ENCODE assay signal across 2 cellular contexts in the genomic region with DNA sequence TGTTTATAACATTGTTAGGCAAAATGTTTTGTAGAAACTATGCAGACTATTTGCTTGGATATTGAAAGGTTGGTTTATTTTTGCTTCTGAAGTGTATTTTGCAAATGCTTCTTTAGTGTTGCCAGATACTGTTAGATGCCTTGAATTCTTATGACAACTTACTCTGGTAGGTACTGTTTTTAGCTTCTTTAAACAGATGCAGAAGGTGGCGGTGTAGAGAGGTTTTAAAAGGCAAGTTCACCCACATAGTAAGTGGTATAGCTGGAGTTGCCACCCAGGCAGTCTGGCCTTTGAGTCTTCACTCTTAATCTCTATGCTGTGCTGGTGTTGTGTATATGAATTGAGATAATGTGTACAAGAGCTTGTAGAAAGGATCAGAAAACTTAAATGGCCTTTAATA.
TF ChIP-seq lines count a peak whose summit lies in the region.

No MANE protein-coding gene starts in this region.

TF ChIP-seq in SK-N-SH, 30 proteins besides CTCF, POLR2A, EP300 and RAD21:
- TF ChIP-seq NRF1 (IDR thresholded peaks at IDR 0.05; ENCODE audit: low read depth, low read length) (no peak), FOXJ3 (CRISPR knock-in tag; IDR thresholded peaks at IDR 0.05) (no peak), SIN3A (IDR thresholded peaks at IDR 0.05; ENCODE audit: borderline replicate concordance, low read depth, low read length) (no peak), NFIC (IDR thresholded peaks at IDR 0.05; ENCODE audit: borderline replicate concordance) (no peak), RXRA (IDR thresholded peaks at IDR 0.05; ENCODE audit: borderline replicate concordance, low read depth) (no peak), TEAD4 (IDR thresholded peaks at IDR 0.05; ENCODE audit: borderline replicate concordance, insufficient read depth) (no peak)

TF ChIP-seq in SK-N-SH treated with all-trans-retinoic acid at 6 μM for 48 hours, 23 proteins besides CTCF, POLR2A, EP300 and RAD21:
- TF ChIP-seq ZFP3 (CRISPR knock-in tag; IDR thresholded peaks at IDR 0.05), result no peak
- TF ChIP-seq, protein P1, sequence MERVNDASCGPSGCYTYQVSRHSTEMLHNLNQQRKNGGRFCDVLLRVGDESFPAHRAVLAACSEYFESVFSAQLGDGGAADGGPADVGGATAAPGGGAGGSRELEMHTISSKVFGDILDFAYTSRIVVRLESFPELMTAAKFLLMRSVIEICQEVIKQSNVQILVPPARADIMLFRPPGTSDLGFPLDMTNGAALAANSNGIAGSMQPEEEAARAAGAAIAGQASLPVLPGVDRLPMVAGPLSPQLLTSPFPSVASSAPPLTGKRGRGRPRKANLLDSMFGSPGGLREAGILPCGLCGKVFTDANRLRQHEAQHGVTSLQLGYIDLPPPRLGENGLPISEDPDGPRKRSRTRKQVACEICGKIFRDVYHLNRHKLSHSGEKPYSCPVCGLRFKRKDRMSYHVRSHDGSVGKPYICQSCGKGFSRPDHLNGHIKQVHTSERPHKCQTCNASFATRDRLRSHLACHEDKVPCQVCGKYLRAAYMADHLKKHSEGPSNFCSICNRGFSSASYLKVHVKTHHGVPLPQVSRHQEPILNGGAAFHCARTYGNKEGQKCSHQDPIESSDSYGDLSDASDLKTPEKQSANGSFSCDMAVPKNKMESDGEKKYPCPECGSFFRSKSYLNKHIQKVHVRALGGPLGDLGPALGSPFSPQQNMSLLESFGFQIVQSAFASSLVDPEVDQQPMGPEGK (CRISPR knock-in tag; IDR thresholded peaks at IDR 0.05; ENCODE audit: borderline replicate concordance), result no peak
- no peak for TF ChIP-seq ZC3H10 (CRISPR knock-in tag; IDR thresholded peaks at IDR 0.05)
- no peak for TF ChIP-seq ISL1 (CRISPR knock-in tag; IDR thresholded peaks at IDR 0.05)
- no peak for TF ChIP-seq RARB (CRISPR knock-in tag; IDR thresholded peaks at IDR 0.05)
- TF ChIP-seq, protein P2, sequence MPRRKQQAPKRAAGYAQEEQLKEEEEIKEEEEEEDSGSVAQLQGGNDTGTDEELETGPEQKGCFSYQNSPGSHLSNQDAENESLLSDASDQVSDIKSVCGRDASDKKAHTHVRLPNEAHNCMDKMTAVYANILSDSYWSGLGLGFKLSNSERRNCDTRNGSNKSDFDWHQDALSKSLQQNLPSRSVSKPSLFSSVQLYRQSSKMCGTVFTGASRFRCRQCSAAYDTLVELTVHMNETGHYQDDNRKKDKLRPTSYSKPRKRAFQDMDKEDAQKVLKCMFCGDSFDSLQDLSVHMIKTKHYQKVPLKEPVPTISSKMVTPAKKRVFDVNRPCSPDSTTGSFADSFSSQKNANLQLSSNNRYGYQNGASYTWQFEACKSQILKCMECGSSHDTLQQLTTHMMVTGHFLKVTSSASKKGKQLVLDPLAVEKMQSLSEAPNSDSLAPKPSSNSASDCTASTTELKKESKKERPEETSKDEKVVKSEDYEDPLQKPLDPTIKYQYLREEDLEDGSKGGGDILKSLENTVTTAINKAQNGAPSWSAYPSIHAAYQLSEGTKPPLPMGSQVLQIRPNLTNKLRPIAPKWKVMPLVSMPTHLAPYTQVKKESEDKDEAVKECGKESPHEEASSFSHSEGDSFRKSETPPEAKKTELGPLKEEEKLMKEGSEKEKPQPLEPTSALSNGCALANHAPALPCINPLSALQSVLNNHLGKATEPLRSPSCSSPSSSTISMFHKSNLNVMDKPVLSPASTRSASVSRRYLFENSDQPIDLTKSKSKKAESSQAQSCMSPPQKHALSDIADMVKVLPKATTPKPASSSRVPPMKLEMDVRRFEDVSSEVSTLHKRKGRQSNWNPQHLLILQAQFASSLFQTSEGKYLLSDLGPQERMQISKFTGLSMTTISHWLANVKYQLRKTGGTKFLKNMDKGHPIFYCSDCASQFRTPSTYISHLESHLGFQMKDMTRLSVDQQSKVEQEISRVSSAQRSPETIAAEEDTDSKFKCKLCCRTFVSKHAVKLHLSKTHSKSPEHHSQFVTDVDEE (CRISPR knock-in tag; IDR thresholded peaks at IDR 0.05), result no peak
- no peak for TF ChIP-seq TOX (CRISPR knock-in tag; IDR thresholded peaks at IDR 0.05; ENCODE audit: borderline replicate concordance)
- no peak for TF ChIP-seq BACH2 (CRISPR knock-in tag; IDR thresholded peaks at IDR 0.05; ENCODE audit: borderline replicate concordance)
- no peak for TF ChIP-seq ARNTL (CRISPR knock-in tag; IDR thresholded peaks at IDR 0.05; ENCODE audit: borderline replicate concordance, low read depth)
- no peak for TF ChIP-seq CSRNP3 (CRISPR knock-in tag; IDR thresholded peaks at IDR 0.05)
- no peak for TF ChIP-seq SNAI2 (CRISPR knock-in tag; IDR thresholded peaks at IDR 0.05)
- TF ChIP-seq, protein P3, sequence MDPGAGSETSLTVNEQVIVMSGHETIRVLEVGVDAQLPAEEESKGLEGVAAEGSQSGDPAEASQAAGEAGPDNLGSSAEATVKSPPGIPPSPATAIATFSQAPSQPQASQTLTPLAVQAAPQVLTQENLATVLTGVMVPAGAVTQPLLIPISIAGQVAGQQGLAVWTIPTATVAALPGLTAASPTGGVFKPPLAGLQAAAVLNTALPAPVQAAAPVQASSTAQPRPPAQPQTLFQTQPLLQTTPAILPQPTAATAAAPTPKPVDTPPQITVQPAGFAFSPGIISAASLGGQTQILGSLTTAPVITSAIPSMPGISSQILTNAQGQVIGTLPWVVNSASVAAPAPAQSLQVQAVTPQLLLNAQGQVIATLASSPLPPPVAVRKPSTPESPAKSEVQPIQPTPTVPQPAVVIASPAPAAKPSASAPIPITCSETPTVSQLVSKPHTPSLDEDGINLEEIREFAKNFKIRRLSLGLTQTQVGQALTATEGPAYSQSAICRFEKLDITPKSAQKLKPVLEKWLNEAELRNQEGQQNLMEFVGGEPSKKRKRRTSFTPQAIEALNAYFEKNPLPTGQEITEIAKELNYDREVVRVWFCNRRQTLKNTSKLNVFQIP (CRISPR knock-in tag; IDR thresholded peaks at IDR 0.05; ENCODE audit: borderline replicate concordance, low read depth), result no peak
- no peak for TF ChIP-seq CREB5 (CRISPR knock-in tag; IDR thresholded peaks at IDR 0.05; ENCODE audit: low read depth)
- TF ChIP-seq GLIS3 (CRISPR knock-in tag; IDR thresholded peaks at IDR 0.05), result no peak
- no peak for TF ChIP-seq CSDC2 (CRISPR knock-in tag; IDR thresholded peaks at IDR 0.05)
- no peak for TF ChIP-seq ZNF565 (CRISPR knock-in tag; conservative IDR thresholded peaks at IDR 0.05; ENCODE audit: low read depth)
- no peak for TF ChIP-seq TCF4 (CRISPR knock-in tag; IDR thresholded peaks at IDR 0.05; ENCODE audit: borderline replicate concordance)
TF ChIP-seq in SK-N-SH treated with all-trans-retinoic acid at 6 μM for 48 hours: peak in this region for 0.
